ENCODE assay signal across 8 cellular contexts in genomic region chr12:93441617-93442410, GRCh38. TPM values are rescaled to one million over a fixed set of nuclear protein-coding genes. Genes with fewer than 3 reads are reported as not detected.
DNase-seq lines count a peak whose midpoint lies in the region; ATAC-seq and TF ChIP-seq lines count a peak whose summit lies in the region.

Gene UBE2N, minus strand, starts transcription at chr12:93441947. Its CDS starts 63 bp downstream, at chr12:93441884.

- H3K4me3 ChIP-seq in GM08714 (ENCODE audit: low read length) (peak within 1 kb of the TSS; percentile 99), SK-N-MC (peak within 1 kb of the TSS; percentile 97), gastroesophageal sphincter (peak within 1 kb of the TSS; percentile 96 to 97), neutrophil (ENCODE audit: low read depth in 1 of 2, low read length in 1 of 2) (peak within 1 kb of the TSS; percentile 68 to 92)

- H3K4me1 ChIP-seq in gastroesophageal sphincter: peaks cover 0 to 52% (median 11%) of the 10 kb centered on the region in 3 donors
- peaks cover 18 to 24% of the 10 kb centered on the region in 2 experiments for H3K4me1 ChIP-seq in neutrophil (ENCODE audit: control insufficient read depth in 1 of 2, insufficient read depth in 1 of 2, low read depth in 1 of 2, low read length in 1 of 2)

- no peaks in the 10 kb centered on the region for H3K9me3 Mint-ChIP-seq in activated naive CD4-positive, alpha-beta T cell treated with anti-CD3 and anti-CD28 coated beads, Interleukin-2, amount 10 ng/mL, durations not matched to agents 7 days and 5 days

- H3K36me3 ChIP-seq in SK-N-MC (ENCODE audit: insufficient read depth, low read length) (0 out of 2 replicates have a peak, but pooled peaks cover 3% of the 10 kb centered on the region), gastroesophageal sphincter (no peaks in the 10 kb centered on the region), neutrophil (no peaks in the 10 kb centered on the region)

- H3K36me3 Mint-ChIP-seq in activated naive CD4-positive, alpha-beta T cell treated with anti-CD3 and anti-CD28 coated beads, Interleukin-2, amount 10 ng/mL, durations not matched to agents 7 days and 5 days: peaks cover 11% of the 10 kb centered on the region

- TF ChIP-seq CTCF in gastroesophageal sphincter (IDR thresholded peaks at IDR 0.05) (peak in 2 of 4 experiments; percentile 7 to 11), neutrophil (IDR thresholded peaks at IDR 0.05) (peak; percentile 17), subcutaneous adipose tissue (IDR thresholded peaks at IDR 0.05; ENCODE audit: low read depth) (no peak)

- H3K4me3 Mint-ChIP-seq in activated naive CD4-positive, alpha-beta T cell treated with anti-CD3 and anti-CD28 coated beads, Interleukin-2, amount 10 ng/mL, durations not matched to agents 7 days and 5 days: peak within 1 kb of the TSS; percentile 92

- no peaks in the 10 kb centered on the region for H3K27me3 Mint-ChIP-seq in activated naive CD4-positive, alpha-beta T cell treated with anti-CD3 and anti-CD28 coated beads, Interleukin-2, amount 10 ng/mL, durations not matched to agents 7 days and 5 days

- no peak for TF ChIP-seq EP300 in gastroesophageal sphincter (IDR thresholded peaks at IDR 0.05)

- peak; percentile 81 for ATAC-seq in HG02571 (IDR thresholded peaks at IDR 0.05; ENCODE audit: unreplicated experiment)
- peak; percentile 97 for ATAC-seq in gastroesophageal sphincter

- H3K4me1 Mint-ChIP-seq in activated naive CD4-positive, alpha-beta T cell treated with anti-CD3 and anti-CD28 coated beads, Interleukin-2, amount 10 ng/mL, durations not matched to agents 7 days and 5 days: peaks cover 53% of the 10 kb centered on the region

- CTCF ChIA-PET in activated naive CD4-positive, alpha-beta T cell treated with anti-CD3 and anti-CD28 coated beads, Interleukin-2, amount 10 ng/mL, durations not matched to agents 7 days and 5 days (lab: Charles Lee): interaction anchor here (0.6 to 2.2 kb wide), 3 partner anchors 10 to 660 kb away, joined by 3 to 8 read pairs (median 4); no protein-coding TSS in a partner anchor

- DNase-seq in NCI-H1048 (lab: John Stamatoyannopoulos, UW) (peak; percentile 86), SK-N-MC (ENCODE audit: low read depth, low spot score) (peak; percentile 58)
- peak; percentile 97 for DNase-seq in activated naive CD4-positive, alpha-beta T cell treated with anti-CD3 and anti-CD28 coated beads, Interleukin-2, amount 10 ng/mL, durations not matched to agents 7 days and 5 days

- H3K9me3 ChIP-seq in SK-N-MC (ENCODE audit: low read depth, low read length) (no peaks in the 10 kb centered on the region), gastroesophageal sphincter (no peaks in the 10 kb centered on the region), neutrophil (no peaks in the 10 kb centered on the region)

- 0 to 1% methylated on average over 10 to 33 of the region's 105 CpGs for WGBS in gastroesophageal sphincter (ENCODE audit: low coverage in 1 of 2), 2 donors

- peak within 1 kb of the TSS; percentile 99 for H3K9ac ChIP-seq in SK-N-MC (ENCODE audit: insufficient read length)

- peak within 1 kb of the TSS; percentile 96 for H3K27ac Mint-ChIP-seq in activated naive CD4-positive, alpha-beta T cell treated with anti-CD3 and anti-CD28 coated beads, Interleukin-2, amount 10 ng/mL, durations not matched to agents 7 days and 5 days

- no peaks in the 10 kb centered on the region for H3K27me3 ChIP-seq in gastroesophageal sphincter
- H3K27me3 ChIP-seq in neutrophil: no peaks in the 10 kb centered on the region

- peak; percentile 68 to 69 for TF ChIP-seq POLR2A in gastroesophageal sphincter (IDR thresholded peaks at IDR 0.05)

- H3K27ac ChIP-seq in SK-N-MC (peak within 1 kb of the TSS; percentile 94), gastroesophageal sphincter (peak within 1 kb of the TSS; percentile 89 to 98 (median 95)), neutrophil (peak within 1 kb of the TSS; percentile 88)

RNA-seq across cellular contexts. Expression of gene UBE2N, which starts in this region (rescaled TPM):
- total RNA-seq in gastroesophageal sphincter (10 to 100 TPM; 44.4 to 64.2 (median 53.4) TPM), subcutaneous adipose tissue (10 to 100 TPM; 20.7 to 65.9 (median 22.4) TPM)

Comparison
In these comparisons a context has a peak if more than half of its experiments do, and no peak if none do; other contexts are left out.
1. Peak in every context shown above with its lines: DNase-seq, ATAC-seq, H3K4me3 ChIP-seq and H3K27ac ChIP-seq.